Comparison of ENCODE assay signal across 2 cellular contexts in genomic region chr22:27880778-27881394, GRCh38.
TF ChIP-seq lines count a peak whose summit lies in the region.

No MANE protein-coding gene starts in this region.

TF ChIP-seq in IMR-90, 13 proteins besides CTCF, POLR2A, EP300 and RAD21:
- TF ChIP-seq SMC3 (IDR thresholded peaks at IDR 0.05; ENCODE audit: low read depth, low read length), result peak; percentile 70
- no peak for TF ChIP-seq MXI1 (IDR thresholded peaks at IDR 0.05; ENCODE audit: borderline replicate concordance, low read depth, low read length)
TF ChIP-seq in IMR-90: peak in this region for 1.

TF ChIP-seq in endothelial cell of umbilical vein, 7 proteins besides CTCF, POLR2A, EP300 and RAD21:
- TF ChIP-seq GATA2 (IDR thresholded peaks at IDR 0.05; ENCODE audit: insufficient read depth, insufficient read length, low read depth, low read length) (no peak), MAX (IDR thresholded peaks at IDR 0.05; ENCODE audit: insufficient read depth, insufficient read length) (no peak), JUN (IDR thresholded peaks at IDR 0.05; ENCODE audit: borderline replicate concordance, insufficient read depth, insufficient read length, low read depth) (no peak), MYC (IDR thresholded peaks at IDR 0.05; ENCODE audit: low read depth, low read length) (no peak), FOS (IDR thresholded peaks at IDR 0.05; ENCODE audit: borderline replicate concordance, insufficient read depth, low read length) (no peak), POLR2AphosphoS5 (IDR thresholded peaks at IDR 0.05; ENCODE audit: insufficient read depth, low read depth, low read length) (no peak), EZH2 (IDR thresholded peaks at IDR 0.05; ENCODE audit: borderline replicate concordance, low read depth, low read length, severe bottlenecking) (no peak)
